8 cellular contexts compared by ENCODE assay signal in genomic region chr1:226549937-226550670, GRCh38. TPM values are rescaled to one million over a fixed set of nuclear protein-coding genes. Genes with fewer than 3 reads are reported as not detected.
DNase-seq lines count a peak whose midpoint lies in the region; ATAC-seq, FAIRE-seq and TF ChIP-seq lines count a peak whose summit lies in the region.

No MANE protein-coding gene starts in this region.

- peaks cover 0 to 4% of the 10 kb centered on the region in 2 donors for H3K27me3 ChIP-seq in breast epithelium

- DNase-seq in Ammon's horn (ENCODE audit: low spot score): peak; percentile 77
- peak; percentile 55 to 77 for DNase-seq in NCI-H524 (lab: John Stamatoyannopoulos, UW)
- peak in 1 of 2 donors; percentile 33 for DNase-seq in breast epithelium (ENCODE audit: low spot score in 2 of 2)
- DNase-seq in kidney tubule cell (ENCODE audit: low spot score): peak; percentile 27
- peak; percentile 20 for DNase-seq in stimulated activated CD4-positive, alpha-beta T cell treated with anti-CD3 and anti-CD28 coated beads, Interleukin-4, amount 100 ng/mL, for 1 hour
- no peak for DNase-seq in NOMO-1 treated with DMSO at 0.1 percent for 48 hours (lab: John Stamatoyannopoulos, UW; ENCODE audit: unreplicated experiment)
- no peak for DNase-seq in RCC 7860 (ENCODE audit: low spot score)

- H3K4me1 ChIP-seq in breast epithelium: peaks cover 0 to 8% of the 10 kb centered on the region in 2 donors

- intact Hi-C loops in breast epithelium (cut with DNase I; ENCODE audit: low total_unique reads): loop anchor here (10.0 kb wide), 2 partner anchors 55 to 1255 kb away; no protein-coding TSS in a partner anchor

- peak in 1 of 3 donors; percentile 6 for TF ChIP-seq CTCF in breast epithelium (IDR thresholded peaks at IDR 0.05)

- FAIRE-seq in RCC 7860 (lab: Jason Lieb, UNC): no peak

- H3K4me3 ChIP-seq in breast epithelium: peak overlapping the region; percentile 49 to 78 (median 59)

- TF ChIP-seq POLR2A in breast epithelium (IDR thresholded peaks at IDR 0.05): no peak

- H3K9me3 ChIP-seq in breast epithelium: no peaks in the 10 kb centered on the region

- no peaks in the 10 kb centered on the region for H3K36me3 ChIP-seq in breast epithelium

- peak; percentile 35 for ATAC-seq in GM18868 (IDR thresholded peaks at IDR 0.05; ENCODE audit: unreplicated experiment)

- H3K27ac ChIP-seq in breast epithelium: peak overlapping the region; percentile 19 to 83

RNA-seq across cellular contexts. Expression of gene STUM, which starts 1.5 kb away (rescaled TPM):
- 1 to 10 TPM; 1.1 to 7.2 (median 2.2) TPM for total RNA-seq in breast epithelium

Comparison
In these comparisons a context has a peak if more than half of its experiments do, and no peak if none do; other contexts are left out.
1. DNase-seq: peak in Ammon's horn (single experiment), NCI-H524 (2 of 2), kidney tubule cell (single experiment) and stimulated activated CD4-positive, alpha-beta T cell treated with anti-CD3 and anti-CD28 coated beads, Interleukin-4, amount 100 ng/mL, for 1 hour (single experiment); none in NOMO-1 treated with DMSO at 0.1 percent for 48 hours (single experiment) and RCC 7860 (single experiment).